ENCODE assay signal across 29 cellular contexts in the genomic region with DNA sequence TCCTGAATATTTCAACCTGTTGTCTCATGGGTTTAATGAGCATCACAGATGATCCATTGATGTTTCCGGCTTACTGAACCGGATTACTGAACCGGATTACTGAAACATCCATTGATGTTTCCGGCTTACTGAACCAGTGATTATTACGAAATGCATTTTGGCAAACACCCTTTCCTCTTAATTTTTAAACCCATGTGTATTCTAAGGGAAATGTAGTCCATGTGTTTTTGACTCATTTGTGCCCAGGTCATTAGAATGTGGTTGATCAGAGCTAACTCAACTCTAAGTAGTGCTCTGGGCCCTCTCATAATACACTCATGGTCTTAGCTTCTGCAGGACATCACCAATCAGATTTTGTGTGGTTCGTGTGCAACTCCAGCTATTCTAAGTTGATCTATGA.
DNase-seq lines count a peak whose midpoint lies in the region; ATAC-seq, FAIRE-seq and TF ChIP-seq lines count a peak whose summit lies in the region.
"Had no signal": no experiment of that assay in that cellular context is flagged by ENCODE, and none has a peak within 500 bp of the region (broad histone marks: within the 10 kb centered on the region; RNA-seq: fewer than 3 reads in every experiment).

No MANE protein-coding gene starts in this region.

- no peaks in the 10 kb centered on the region for H3K9me2 ChIP-seq in GM23248 (ENCODE audit: insufficient read depth)

- no peak for TF ChIP-seq CTCF in AG09309 (IDR thresholded peaks at IDR 0.05; ENCODE audit: control insufficient read depth, insufficient read depth, low read depth, low read length, missing control alignments)
- TF ChIP-seq CTCF in fibroblast of mammary gland (conservative IDR thresholded peaks at IDR 0.05; ENCODE audit: control insufficient read depth, insufficient read depth, low read depth, low read length) = no peak
- no peak for TF ChIP-seq CTCF in esophagus squamous epithelium (IDR thresholded peaks at IDR 0.05)

- H3K9me3 ChIP-seq in GM23248 (ENCODE audit: low read depth) = no peaks in the 10 kb centered on the region
- no peaks in the 10 kb centered on the region for H3K9me3 ChIP-seq in esophagus squamous epithelium
- H3K9me3 ChIP-seq: SJCRH30, suprapubic skin had no signal

- H3K9ac ChIP-seq in GM23248 = no peak overlapping the region
- H3K9ac ChIP-seq: parathyroid adenoma had no signal

- 0 to 4% methylated on average over 4 to 5 of the region's 6 CpGs for WGBS in GM23248 (ENCODE audit: low coverage in 1 of 2, low lambda C conversion rate in 2 of 2, missing lambda C conversion rate in 2 of 2), 2 experiments
- 34 to 56% methylated on average over 6 of the region's 6 CpGs for WGBS in esophagus squamous epithelium, 2 donors

- intact Hi-C loops in esophagus squamous epithelium (cut with DNase I) = no loop called here

- H3K79me2 ChIP-seq in GM23248 (ENCODE audit: insufficient read depth) = no peaks in the 10 kb centered on the region
- H3K79me2 ChIP-seq: parathyroid adenoma had no signal

- H2AFZ ChIP-seq in GM23248 = no peak overlapping the region
- H2AFZ ChIP-seq: parathyroid adenoma had no signal

- H3K4me2 ChIP-seq in GM23248 (ENCODE audit: unreplicated experiment) = no peak overlapping the region

- H3K27ac ChIP-seq in GM23248 (no peak overlapping the region), esophagus squamous epithelium (no peak overlapping the region)
- H3K27ac ChIP-seq: cardiac muscle cell, foreskin keratinocyte, parathyroid adenoma, SJCRH30, suprapubic skin had no signal

- no peaks in the 10 kb centered on the region for H3K27me3 ChIP-seq in GM23248 (replicated peaks; ENCODE audit: insufficient read depth)
- H3K27me3 ChIP-seq in esophagus squamous epithelium = no peaks in the 10 kb centered on the region
- H3K27me3 ChIP-seq: cardiac muscle cell, foreskin keratinocyte, SJCRH30, suprapubic skin had no signal

- no peak for FAIRE-seq in GM19239 (lab: Jason Lieb, UNC)
- FAIRE-seq: endometrium, TTC549 had no signal

- no peaks in the 10 kb centered on the region for H4K20me1 ChIP-seq in GM23248 (ENCODE audit: insufficient read depth)

- in situ Hi-C loops in GM23248 (cut with MboI) = no loop called here

- H3K36me3 ChIP-seq in GM23248 (ENCODE audit: low read depth) (no peaks in the 10 kb centered on the region), esophagus squamous epithelium (no peaks in the 10 kb centered on the region)
- H3K36me3 ChIP-seq: cardiac muscle cell, SJCRH30, suprapubic skin had no signal

- DNase-seq in AG09309 (ENCODE audit: low read depth) (peak; percentile 51), GM23248 (peak; percentile 59), fibroblast of mammary gland (ENCODE audit: low read depth) (peak; percentile 99), lung microvascular endothelial cell (ENCODE audit: low read depth in 2 of 2) (peak; percentile 1 to 50), GM19239 (ENCODE audit: insufficient read length, low spot score) (no peak), NCI-H1092 (lab: John Stamatoyannopoulos, UW) (no peak), esophagus squamous epithelium (lab: John Stamatoyannopoulos, UW) (no peak)
- DNase-seq: activated CD4-positive, CD25-positive, alpha-beta regulatory T cell treated with anti-CD3 and anti-CD28 coated beads, Interleukin-2, amount 50 U/mL, for 72 hours; activated CD8-positive, alpha-beta T cell treated with anti-CD3 and anti-CD28 coated beads, Interleukin-2, amount 10 ng/mL, durations not matched to agents 7 days and 5 days; activated naive CD4-positive, alpha-beta T cell; activated T-cell treated with anti-CD3 and anti-CD28 coated beads, Interleukin-2, amount 50 U/mL, for 1 hour; amygdala; CD4-positive, alpha-beta memory T cell; foreskin keratinocyte; GF-D8; islet precursor cell; NCI-H1417; SJCRH30; stimulated activated CD4-positive, alpha-beta T cell treated with anti-CD3 and anti-CD28 coated beads, Interleukin-1b, Interleukin-23, amount 100 ng/mL, for 48 hours; T-helper 1 cell had no signal

- H3K4me1 ChIP-seq in GM23248 (ENCODE audit: insufficient read depth) (no peaks in the 10 kb centered on the region), esophagus squamous epithelium (peaks cover 0 to 3% (median 0%) of the 10 kb centered on the region in 3 donors)
- H3K4me1 ChIP-seq: foreskin keratinocyte, SJCRH30 had no signal

- H3K4me3 ChIP-seq in AG09309 (ENCODE audit: control insufficient read depth, low read depth, low read length) (no peak overlapping the region), GM23248 (no peak overlapping the region), fibroblast of mammary gland (ENCODE audit: control insufficient read depth, low read depth, low read length) (no peak overlapping the region), esophagus squamous epithelium (no peak overlapping the region)
- H3K4me3 ChIP-seq: cardiac muscle cell, SJCRH30, suprapubic skin had no signal

- H3F3A ChIP-seq in GM23248 (ENCODE audit: insufficient read depth) = peaks cover 7% of the 10 kb centered on the region; the same call in 1 of the 2 replicates

- no peak for TF ChIP-seq POLR2A in esophagus squamous epithelium (IDR thresholded peaks at IDR 0.05)

- ATAC-seq in GM19328 (IDR thresholded peaks at IDR 0.05; ENCODE audit: unreplicated experiment) = no peak
- ATAC-seq: activated CD8-positive, alpha-beta T cell treated with anti-CD3 and anti-CD28 coated beads, Interleukin-2, amount 10 ng/mL, durations not matched to agents 7 days and 5 days; foreskin keratinocyte; natural killer cell treated with Interleukin-12 subunit alpha and Interleukin-12 subunit beta and Interleukin-15 and Interleukin-18, amount 100 ng/mL, for 72 hours; Panc1; stimulated activated effector memory CD8-positive, alpha-beta T cell treated with anti-CD3 and anti-CD28 coated beads, Interleukin-12 subunit alpha, Interleukin-12 subunit beta, amount 100 ng/mL, for 72 hours had no signal

Comparison
In these comparisons a context has a peak if more than half of its experiments do, and no peak if none do; other contexts are left out.
1. DNase-seq: peak in AG09309 (single experiment), GM23248 (single experiment), fibroblast of mammary gland (single experiment) and lung microvascular endothelial cell (2 of 2); none in GM19239 (single experiment), NCI-H1092 (single experiment) and esophagus squamous epithelium (single experiment).